ENCODE assay signal across 34 cellular contexts in the genomic region with DNA sequence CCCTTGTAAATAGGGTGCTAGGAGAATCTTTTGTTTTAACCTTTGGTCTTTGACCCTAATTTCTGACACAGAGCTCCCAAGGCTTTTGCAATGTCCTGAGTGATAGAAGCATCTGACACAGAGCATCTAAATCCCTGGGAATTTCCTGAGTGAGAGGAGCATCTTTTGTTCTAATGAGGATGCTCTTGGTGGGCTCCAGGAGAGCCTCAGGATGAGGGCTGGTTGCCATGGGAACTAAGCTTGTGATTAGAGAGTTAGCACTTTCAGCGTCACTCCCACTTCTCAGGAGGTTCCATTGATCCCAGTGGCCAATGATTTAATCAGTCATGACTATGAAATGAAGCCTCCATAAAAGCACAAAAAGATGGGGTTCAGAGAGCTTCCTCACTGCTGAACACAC.
"Had no signal": no experiment of that assay in that cellular context is flagged by ENCODE, and none has a peak within 500 bp of the region (broad histone marks: within the 10 kb centered on the region; RNA-seq: fewer than 3 reads in every experiment).

No MANE protein-coding gene starts in this region.

- H3K4me3 ChIP-seq: coronary artery, dorsolateral prefrontal cortex, esophagus muscularis mucosa, gastrocnemius medialis, heart left ventricle had no signal

- H3K27me3 ChIP-seq: brain microvascular endothelial cell, esophagus muscularis mucosa, foreskin keratinocyte, gastrocnemius medialis, heart left ventricle had no signal

- H3K36me3 Mint-ChIP-seq: activated naive CD8-positive, alpha-beta T cell; WTC11 had no signal

- H3K27ac ChIP-seq: brain microvascular endothelial cell, coronary artery, dorsolateral prefrontal cortex, esophagus muscularis mucosa, foreskin keratinocyte, gastrocnemius medialis, heart left ventricle had no signal

- H3K4me1 ChIP-seq: esophagus muscularis mucosa, gastrocnemius medialis, heart left ventricle had no signal

- DNase-seq: activated CD4-positive, alpha-beta memory T cell treated with anti-CD3 and anti-CD28 coated beads, Interleukin-2, amount 10 ng/mL, durations not matched to agents 7 days and 5 days; activated CD4-positive, alpha-beta T cell treated with anti-CD3 and anti-CD28 coated beads for 1 hour; activated CD4-positive, alpha-beta T cell treated with anti-CD3 and anti-CD28 coated beads for 4 hours; activated CD4-positive, alpha-beta T cell treated with anti-CD3 and anti-CD28 coated beads, Interleukin-2, amount 10 ng/mL, durations not matched to agents 7 days and 5 days; activated CD4-positive, alpha-beta T cell treated with anti-CD3 and anti-CD28 coated beads, Interleukin-2, amount 50 U/mL, for 4 hours; activated CD8-positive, alpha-beta memory T cell treated with anti-CD3 and anti-CD28 coated beads, Interleukin-2, amount 50 U/mL, for 48 hours; activated effector memory CD4-positive, alpha-beta T cell treated with Interleukin-2 at 50 U/mL for 16 hours; activated gamma-delta T cell treated with Interleukin-2 at 50 U/mL for 16 hours; activated naive CD4-positive, alpha-beta T cell treated with anti-CD3 and anti-CD28 coated beads, Interleukin-2, amount 50 U/mL, for 16 hours; activated naive CD4-positive, alpha-beta T cell treated with Interleukin-2 at 50 U/mL for 16 hours; activated T-cell treated with anti-CD3 and anti-CD28 coated beads for 4 hours; activated T-cell treated with anti-CD3 and anti-CD28 coated beads, Interleukin-2, amount 50 U/mL, for 24 hours; activated T-cell treated with anti-CD3 and anti-CD28 coated beads, Interleukin-2, amount 50 U/mL, for 72 hours; amniotic stem cell; anterior cingulate cortex; brain microvascular endothelial cell; dorsolateral prefrontal cortex; effector CD4-positive, alpha-beta T cell; effector memory CD8-positive, alpha-beta T cell; erythroblast; foreskin keratinocyte; gastrocnemius medialis; glutamatergic neuron; heart left ventricle; T-helper 1 cell; T-helper 17 cell; T1000 had no signal

- H3K4me1 Mint-ChIP-seq: central memory CD8-positive, alpha-beta T cell; T-helper 17 cell; WTC11 had no signal

- H3K4me3 Mint-ChIP-seq: activated CD4-positive, alpha-beta memory T cell treated with anti-CD3 and anti-CD28 coated beads, Interleukin-2, amount 10 ng/mL, durations not matched to agents 7 days and 5 days; activated CD4-positive, alpha-beta T cell treated with anti-CD3 and anti-CD28 coated beads, Interleukin-2, amount 10 ng/mL, durations not matched to agents 7 days and 5 days; activated naive CD8-positive, alpha-beta T cell; activated T-cell treated with anti-CD3 and anti-CD28 coated beads, Interleukin-2, amount 50 U/mL, for 24 hours; activated T-cell treated with anti-CD3 and anti-CD28 coated beads, Interleukin-2, amount 50 U/mL, for 72 hours; central memory CD8-positive, alpha-beta T cell; dendritic cell treated with granulocyte-macrophage colony-stimulating factor and Interleukin-4, amounts not matched to agents 40 ng/mL and 50 ng/mL, for 4 days; effector memory CD8-positive, alpha-beta T cell; T-helper 17 cell; T-helper 2 cell treated with Interferon-gamma antibody and Interleukin-4, amounts not matched to agents 5 μg/mL and 100 μg/mL, for 36 hours; WTC11 had no signal

- H3K9me3 ChIP-seq: esophagus muscularis mucosa, gastrocnemius medialis, heart left ventricle had no signal

- H3K27ac Mint-ChIP-seq: activated CD4-positive, alpha-beta memory T cell treated with anti-CD3 and anti-CD28 coated beads, Interleukin-2, amount 10 ng/mL, durations not matched to agents 7 days and 5 days; activated CD4-positive, alpha-beta T cell treated with anti-CD3 and anti-CD28 coated beads, Interleukin-2, amount 10 ng/mL, durations not matched to agents 7 days and 5 days; activated naive CD8-positive, alpha-beta T cell; activated T-cell treated with anti-CD3 and anti-CD28 coated beads, Interleukin-2, amount 50 U/mL, for 24 hours; activated T-cell treated with anti-CD3 and anti-CD28 coated beads, Interleukin-2, amount 50 U/mL, for 72 hours; dendritic cell treated with granulocyte-macrophage colony-stimulating factor and Interleukin-4, amounts not matched to agents 40 ng/mL and 50 ng/mL, for 4 days; effector memory CD8-positive, alpha-beta T cell; T-helper 17 cell; T-helper 2 cell treated with Interferon-gamma antibody and Interleukin-4, amounts not matched to agents 5 μg/mL and 100 μg/mL, for 36 hours; WTC11 had no signal

- H3K27me3 Mint-ChIP-seq: activated CD4-positive, alpha-beta T cell treated with anti-CD3 and anti-CD28 coated beads, Interleukin-2, amount 10 ng/mL, durations not matched to agents 7 days and 5 days; central memory CD8-positive, alpha-beta T cell; dendritic cell treated with granulocyte-macrophage colony-stimulating factor and Interleukin-4, amounts not matched to agents 40 ng/mL and 50 ng/mL, for 4 days had no signal

- H3K9me3 Mint-ChIP-seq: activated CD4-positive, alpha-beta memory T cell treated with anti-CD3 and anti-CD28 coated beads, Interleukin-2, amount 10 ng/mL, durations not matched to agents 7 days and 5 days; activated CD4-positive, alpha-beta T cell treated with anti-CD3 and anti-CD28 coated beads, Interleukin-2, amount 10 ng/mL, durations not matched to agents 7 days and 5 days; activated T-cell treated with anti-CD3 and anti-CD28 coated beads, Interleukin-2, amount 50 U/mL, for 24 hours; central memory CD8-positive, alpha-beta T cell; dendritic cell treated with granulocyte-macrophage colony-stimulating factor and Interleukin-4, amounts not matched to agents 40 ng/mL and 50 ng/mL, for 4 days; effector memory CD8-positive, alpha-beta T cell; T-helper 2 cell treated with Interferon-gamma antibody and Interleukin-4, amounts not matched to agents 5 μg/mL and 100 μg/mL, for 36 hours had no signal

- H3K36me3 ChIP-seq: brain microvascular endothelial cell, esophagus muscularis mucosa, gastrocnemius medialis, heart left ventricle had no signal
